Comparison of ENCODE assay signal across 1 cellular context in genomic region chr5:131170540-131171275, GRCh38.
TF ChIP-seq lines count a peak whose summit lies in the region.

Gene LYRM7, plus strand, starts transcription at chr5:131170944. Its CDS starts 77 bp downstream, at chr5:131171021.

TF ChIP-seq in HepG2, 621 proteins besides CTCF, POLR2A, EP300 and RAD21 (continued from another document and continues in another):
- peak; percentile 36; the same call in 1 of the 2 replicates for TF ChIP-seq TFE3 (CRISPR knock-in tag; IDR thresholded peaks at IDR 0.05)
- no peak for TF ChIP-seq GLI4 (CRISPR knock-in tag; IDR thresholded peaks at IDR 0.05; ENCODE audit: borderline replicate concordance)
- no peak for TF ChIP-seq SRSF9 (IDR thresholded peaks at IDR 0.05; ENCODE audit: borderline replicate concordance, insufficient read depth, low read depth, low read length, poor library complexity, severe bottlenecking)
- TF ChIP-seq ATF1 (CRISPR knock-in tag; IDR thresholded peaks at IDR 0.05) = peak; percentile 90
- peak; percentile 23; the same call in 1 of the 2 replicates for TF ChIP-seq ZBTB38 (CRISPR knock-in tag; IDR thresholded peaks at IDR 0.05)
- TF ChIP-seq, protein P1, sequence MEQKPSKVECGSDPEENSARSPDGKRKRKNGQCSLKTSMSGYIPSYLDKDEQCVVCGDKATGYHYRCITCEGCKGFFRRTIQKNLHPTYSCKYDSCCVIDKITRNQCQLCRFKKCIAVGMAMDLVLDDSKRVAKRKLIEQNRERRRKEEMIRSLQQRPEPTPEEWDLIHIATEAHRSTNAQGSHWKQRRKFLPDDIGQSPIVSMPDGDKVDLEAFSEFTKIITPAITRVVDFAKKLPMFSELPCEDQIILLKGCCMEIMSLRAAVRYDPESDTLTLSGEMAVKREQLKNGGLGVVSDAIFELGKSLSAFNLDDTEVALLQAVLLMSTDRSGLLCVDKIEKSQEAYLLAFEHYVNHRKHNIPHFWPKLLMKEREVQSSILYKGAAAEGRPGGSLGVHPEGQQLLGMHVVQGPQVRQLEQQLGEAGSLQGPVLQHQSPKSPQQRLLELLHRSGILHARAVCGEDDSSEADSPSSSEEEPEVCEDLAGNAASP (CRISPR knock-in tag; IDR thresholded peaks at IDR 0.05; ENCODE audit: borderline replicate concordance) = no peak
- no peak for TF ChIP-seq MEIS1 (CRISPR knock-in tag; IDR thresholded peaks at IDR 0.05; ENCODE audit: borderline replicate concordance)
- TF ChIP-seq ZNF558 (CRISPR knock-in tag; IDR thresholded peaks at IDR 0.05; ENCODE audit: borderline replicate concordance) = no peak
- no peak for TF ChIP-seq ZNF34 (CRISPR knock-in tag; IDR thresholded peaks at IDR 0.05; ENCODE audit: borderline replicate concordance)
- peak; percentile 30 for TF ChIP-seq MAX (IDR thresholded peaks at IDR 0.05)
- TF ChIP-seq ISL2 (CRISPR knock-in tag; IDR thresholded peaks at IDR 0.05) = no peak
- TF ChIP-seq MIER3 (CRISPR knock-in tag; IDR thresholded peaks at IDR 0.05; ENCODE audit: borderline replicate concordance) = no peak
- no peak; the same call in 1 of the 2 replicates for TF ChIP-seq SAFB2 (CRISPR knock-in tag; IDR thresholded peaks at IDR 0.05; ENCODE audit: borderline replicate concordance, low read depth)
- no peak for TF ChIP-seq RNF219 (CRISPR knock-in tag; IDR thresholded peaks at IDR 0.05)
- TF ChIP-seq, protein P2, sequence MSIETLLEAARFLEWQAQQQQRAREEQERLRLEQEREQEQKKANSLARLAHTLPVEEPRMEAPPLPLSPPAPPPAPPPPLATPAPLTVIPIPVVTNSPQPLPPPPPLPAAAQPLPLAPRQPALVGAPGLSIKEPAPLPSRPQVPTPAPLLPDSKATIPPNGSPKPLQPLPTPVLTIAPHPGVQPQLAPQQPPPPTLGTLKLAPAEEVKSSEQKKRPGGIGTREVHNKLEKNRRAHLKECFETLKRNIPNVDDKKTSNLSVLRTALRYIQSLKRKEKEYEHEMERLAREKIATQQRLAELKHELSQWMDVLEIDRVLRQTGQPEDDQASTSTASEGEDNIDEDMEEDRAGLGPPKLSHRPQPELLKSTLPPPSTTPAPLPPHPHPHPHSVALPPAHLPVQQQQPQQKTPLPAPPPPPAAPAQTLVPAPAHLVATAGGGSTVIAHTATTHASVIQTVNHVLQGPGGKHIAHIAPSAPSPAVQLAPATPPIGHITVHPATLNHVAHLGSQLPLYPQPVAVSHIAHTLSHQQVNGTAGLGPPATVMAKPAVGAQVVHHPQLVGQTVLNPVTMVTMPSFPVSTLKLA (IDR thresholded peaks at IDR 0.05) = no peak
- 0 out of 2 replicates have a peak, but pooled peaks have one; percentile 36 for TF ChIP-seq ZNF567 (CRISPR knock-in tag; IDR thresholded peaks at IDR 0.05; ENCODE audit: borderline replicate concordance)
- no peak for TF ChIP-seq ZFP36L2 (CRISPR knock-in tag; IDR thresholded peaks at IDR 0.05)
- TF ChIP-seq MTF1 (CRISPR knock-in tag; IDR thresholded peaks at IDR 0.05) = no peak
- TF ChIP-seq ELF1 (CRISPR knock-in tag; IDR thresholded peaks at IDR 0.05) = peak; percentile 73
- no peak for TF ChIP-seq ZNF24 (IDR thresholded peaks at IDR 0.05)
- no peak for TF ChIP-seq NFE2L1 (CRISPR knock-in tag; IDR thresholded peaks at IDR 0.05; ENCODE audit: borderline replicate concordance)
- peak; percentile 62 for TF ChIP-seq SALL1 (CRISPR knock-in tag; IDR thresholded peaks at IDR 0.05)
- no peak for TF ChIP-seq THAP7 (CRISPR knock-in tag; IDR thresholded peaks at IDR 0.05)
- TF ChIP-seq ZSCAN29 (CRISPR knock-in tag; conservative IDR thresholded peaks at IDR 0.05) = no peak
- TF ChIP-seq ZNF639 (CRISPR knock-in tag; conservative IDR thresholded peaks at IDR 0.05) = no peak
- no peak for TF ChIP-seq FOXO4 (CRISPR knock-in tag; conservative IDR thresholded peaks at IDR 0.05)
- TF ChIP-seq RFX5 (IDR thresholded peaks at IDR 0.05; ENCODE audit: low read depth, low read length) = peak; percentile 68; the same call in 1 of the 2 replicates
- no peak for TF ChIP-seq SNAI1 (CRISPR knock-in tag; IDR thresholded peaks at IDR 0.05; ENCODE audit: borderline replicate concordance)
- no peak for TF ChIP-seq ARHGAP35 (CRISPR knock-in tag; IDR thresholded peaks at IDR 0.05; ENCODE audit: borderline replicate concordance)
- TF ChIP-seq, protein P3, sequence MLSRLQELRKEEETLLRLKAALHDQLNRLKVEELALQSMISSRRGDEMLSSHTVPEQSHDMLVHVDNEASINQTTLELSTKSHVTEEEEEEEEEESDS (CRISPR knock-in tag; IDR thresholded peaks at IDR 0.05; ENCODE audit: borderline replicate concordance) = no peak
- TF ChIP-seq FOSL2 (CRISPR knock-in tag; IDR thresholded peaks at IDR 0.05) = peak; percentile 32; the same call in 1 of the 2 replicates
- no peak for TF ChIP-seq ZNF101 (CRISPR knock-in tag; IDR thresholded peaks at IDR 0.05; ENCODE audit: borderline replicate concordance, low read depth)
- peak; percentile 91 for TF ChIP-seq POLR2G (IDR thresholded peaks at IDR 0.05; ENCODE audit: low read depth, low read length)
- no peak for TF ChIP-seq ARID3A (IDR thresholded peaks at IDR 0.05; ENCODE audit: low read depth, low read length)
- no peak for TF ChIP-seq GLMP (CRISPR knock-in tag; IDR thresholded peaks at IDR 0.05; ENCODE audit: borderline replicate concordance)
- peak; percentile 89 for TF ChIP-seq NFYB (CRISPR knock-in tag; IDR thresholded peaks at IDR 0.05)
- 0 out of 2 replicates have a peak, but pooled peaks have one; percentile 41 for TF ChIP-seq ZNF709 (CRISPR knock-in tag; IDR thresholded peaks at IDR 0.05)
- no peak for TF ChIP-seq NR3C1 (CRISPR knock-in tag; IDR thresholded peaks at IDR 0.05)
- TF ChIP-seq HMGXB4 (CRISPR knock-in tag; IDR thresholded peaks at IDR 0.05; ENCODE audit: borderline replicate concordance in 1 of 2, low read depth in 1 of 2) = peak; percentile 35 to 64; a peak in 3 of 4 replicates
- TF ChIP-seq ZNF792 (CRISPR knock-in tag; IDR thresholded peaks at IDR 0.05) = no peak
- peak in 1 of 2 experiments; percentile 65; a peak in 1 of 4 replicates for TF ChIP-seq KLF16 (CRISPR knock-in tag; IDR thresholded peaks at IDR 0.05)
- TF ChIP-seq, protein P4, sequence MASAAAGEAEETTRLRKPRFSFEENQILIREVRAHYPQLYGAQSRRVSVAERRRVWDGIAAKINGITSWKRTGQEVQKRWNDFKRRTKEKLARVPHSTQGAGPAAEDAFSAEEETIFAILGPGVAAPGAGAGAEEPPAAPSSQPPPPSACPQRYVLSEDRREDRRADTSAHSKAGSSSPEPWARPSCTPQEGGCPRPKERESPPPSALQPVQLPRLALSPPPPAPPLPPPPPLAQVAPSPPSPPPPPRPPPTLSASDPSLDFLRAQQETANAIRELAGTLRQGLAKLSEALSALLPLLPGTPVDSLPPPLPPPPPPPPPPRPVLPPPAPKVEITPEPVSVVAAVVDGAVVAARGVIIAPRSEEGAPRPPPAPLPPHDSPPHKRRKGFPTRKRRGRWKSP (CRISPR knock-in tag; IDR thresholded peaks at IDR 0.05) = 0 out of 2 replicates have a peak, but pooled peaks have one; percentile 59
- TF ChIP-seq ZNF17 (CRISPR knock-in tag; IDR thresholded peaks at IDR 0.05) = no peak
- TF ChIP-seq, protein P5, sequence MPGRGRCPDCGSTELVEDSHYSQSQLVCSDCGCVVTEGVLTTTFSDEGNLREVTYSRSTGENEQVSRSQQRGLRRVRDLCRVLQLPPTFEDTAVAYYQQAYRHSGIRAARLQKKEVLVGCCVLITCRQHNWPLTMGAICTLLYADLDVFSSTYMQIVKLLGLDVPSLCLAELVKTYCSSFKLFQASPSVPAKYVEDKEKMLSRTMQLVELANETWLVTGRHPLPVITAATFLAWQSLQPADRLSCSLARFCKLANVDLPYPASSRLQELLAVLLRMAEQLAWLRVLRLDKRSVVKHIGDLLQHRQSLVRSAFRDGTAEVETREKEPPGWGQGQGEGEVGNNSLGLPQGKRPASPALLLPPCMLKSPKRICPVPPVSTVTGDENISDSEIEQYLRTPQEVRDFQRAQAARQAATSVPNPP (CRISPR knock-in tag; IDR thresholded peaks at IDR 0.05) = no peak; the same call in 1 of the 2 replicates
- TF ChIP-seq MAFG (CRISPR knock-in tag; IDR thresholded peaks at IDR 0.05) = no peak
- TF ChIP-seq ZSCAN25 (CRISPR knock-in tag; IDR thresholded peaks at IDR 0.05) = no peak
